Comparison of ENCODE assay signal across 10 cellular contexts in genomic region chr1:203128691-203129500, GRCh38. TPM values are rescaled to one million over a fixed set of nuclear protein-coding genes. Genes with fewer than 3 reads are reported as not detected.
DNase-seq lines count a peak whose midpoint lies in the region; ATAC-seq and TF ChIP-seq lines count a peak whose summit lies in the region.
"Had no signal": no experiment of that assay in that cellular context is flagged by ENCODE, and none has a peak within 500 bp of the region (broad histone marks: within the 10 kb centered on the region; RNA-seq: fewer than 3 reads in every experiment).

No MANE protein-coding gene starts in this region.

- H3K27ac Mint-ChIP-seq in activated T-cell treated with anti-CD3 and anti-CD28 coated beads, Interleukin-2, amount 50 U/mL, for 24 hours = no peak overlapping the region
- no peak overlapping the region for H3K27ac Mint-ChIP-seq in dendritic cell treated with granulocyte-macrophage colony-stimulating factor and Interleukin-4, amounts not matched to agents 40 ng/mL and 50 ng/mL, for 4 days
- no peak overlapping the region for H3K27ac Mint-ChIP-seq in activated naive CD4-positive, alpha-beta T cell treated with anti-CD3 and anti-CD28 coated beads for 36 hours
- no peak overlapping the region for H3K27ac Mint-ChIP-seq in stimulated activated memory B cell treated with anti-CD40 and anti-IgM and Interleukin-4, amounts not matched to agents 10 μg/mL and 1 μg/mL and 100 μg/mL, for 72 hours

- WGBS in suprapubic skin = 93% methylated on average over 18 of the region's 29 CpGs

- peaks cover 23% of the 10 kb centered on the region for H3K4me1 ChIP-seq in suprapubic skin

- H3K27me3 ChIP-seq in suprapubic skin = peaks cover 40% of the 10 kb centered on the region

- no peaks in the 10 kb centered on the region for H3K36me3 Mint-ChIP-seq in activated T-cell treated with anti-CD3 and anti-CD28 coated beads, Interleukin-2, amount 50 U/mL, for 24 hours (ENCODE audit: low read depth)
- H3K36me3 Mint-ChIP-seq in dendritic cell treated with granulocyte-macrophage colony-stimulating factor and Interleukin-4, amounts not matched to agents 40 ng/mL and 50 ng/mL, for 4 days (ENCODE audit: low read depth) = no peaks in the 10 kb centered on the region
- no peaks in the 10 kb centered on the region for H3K36me3 Mint-ChIP-seq in activated naive CD4-positive, alpha-beta T cell treated with anti-CD3 and anti-CD28 coated beads for 36 hours (ENCODE audit: low read depth)
- no peaks in the 10 kb centered on the region for H3K36me3 Mint-ChIP-seq in stimulated activated memory B cell treated with anti-CD40 and anti-IgM and Interleukin-4, amounts not matched to agents 10 μg/mL and 1 μg/mL and 100 μg/mL, for 72 hours

- no peak for TF ChIP-seq POLR2A in suprapubic skin (IDR thresholded peaks at IDR 0.05)

- no peaks in the 10 kb centered on the region for H3K36me3 ChIP-seq in suprapubic skin

- intact Hi-C loops in dendritic cell treated with granulocyte-macrophage colony-stimulating factor and Interleukin-4, amounts not matched to agents 40 ng/mL and 50 ng/mL, for 4 days (cut with micrococcal nuclease) = no loop called here
- intact Hi-C loops in activated naive CD4-positive, alpha-beta T cell treated with anti-CD3 and anti-CD28 coated beads for 36 hours (cut with micrococcal nuclease) = no loop called here

- H3K27me3 Mint-ChIP-seq in activated T-cell treated with anti-CD3 and anti-CD28 coated beads, Interleukin-2, amount 50 U/mL, for 24 hours = peaks cover 66% of the 10 kb centered on the region
- peaks cover 52% of the 10 kb centered on the region for H3K27me3 Mint-ChIP-seq in dendritic cell treated with granulocyte-macrophage colony-stimulating factor and Interleukin-4, amounts not matched to agents 40 ng/mL and 50 ng/mL, for 4 days
- peaks cover 53% of the 10 kb centered on the region for H3K27me3 Mint-ChIP-seq in activated naive CD4-positive, alpha-beta T cell treated with anti-CD3 and anti-CD28 coated beads for 36 hours (ENCODE audit: low read depth)
- peaks cover 73% of the 10 kb centered on the region for H3K27me3 Mint-ChIP-seq in stimulated activated memory B cell treated with anti-CD40 and anti-IgM and Interleukin-4, amounts not matched to agents 10 μg/mL and 1 μg/mL and 100 μg/mL, for 72 hours

- ATAC-seq in stimulated activated memory B cell treated with anti-CD40 and anti-IgM and Interleukin-4, amounts not matched to agents 10 μg/mL and 1 μg/mL and 100 μg/mL, for 72 hours = no peak

- peaks cover 11% of the 10 kb centered on the region for H3K4me1 Mint-ChIP-seq in activated T-cell treated with anti-CD3 and anti-CD28 coated beads, Interleukin-2, amount 50 U/mL, for 24 hours (ENCODE audit: low read depth)
- peaks cover 74% of the 10 kb centered on the region for H3K4me1 Mint-ChIP-seq in dendritic cell treated with granulocyte-macrophage colony-stimulating factor and Interleukin-4, amounts not matched to agents 40 ng/mL and 50 ng/mL, for 4 days (ENCODE audit: low read depth)
- peaks cover 12% of the 10 kb centered on the region for H3K4me1 Mint-ChIP-seq in activated naive CD4-positive, alpha-beta T cell treated with anti-CD3 and anti-CD28 coated beads for 36 hours (ENCODE audit: low read depth)
- H3K4me1 Mint-ChIP-seq in stimulated activated memory B cell treated with anti-CD40 and anti-IgM and Interleukin-4, amounts not matched to agents 10 μg/mL and 1 μg/mL and 100 μg/mL, for 72 hours = peaks cover 17% of the 10 kb centered on the region

- peak overlapping the region; percentile 49 for H3K4me3 ChIP-seq in suprapubic skin

- H3K9me3 ChIP-seq in suprapubic skin = no peaks in the 10 kb centered on the region

- peak; percentile 22 for DNase-seq in activated T-cell treated with anti-CD3 and anti-CD28 coated beads, Interleukin-2, amount 50 U/mL, for 24 hours
- DNase-seq in activated T-cell treated with anti-CD3 and anti-CD28 coated beads for 4 hours (no peak), medulla oblongata (ENCODE audit: extremely low spot score) (peak; percentile 57), suprapubic skin (ENCODE audit: low spot score in 2 of 2) (peak in 1 of 2 donors; percentile 70), dedifferentiated amniotic fluid mesenchymal stem cell (ENCODE audit: extremely low spot score) (no peak)
- no peak for DNase-seq in activated naive CD4-positive, alpha-beta T cell treated with anti-CD3 and anti-CD28 coated beads for 36 hours
- DNase-seq: activated CD4-positive, alpha-beta T cell treated with anti-CD3 and anti-CD28 coated beads for 1 hour had no signal

- no peak overlapping the region for H3K4me3 Mint-ChIP-seq in activated T-cell treated with anti-CD3 and anti-CD28 coated beads, Interleukin-2, amount 50 U/mL, for 24 hours
- H3K4me3 Mint-ChIP-seq in dendritic cell treated with granulocyte-macrophage colony-stimulating factor and Interleukin-4, amounts not matched to agents 40 ng/mL and 50 ng/mL, for 4 days = peak overlapping the region; percentile 15
- H3K4me3 Mint-ChIP-seq in activated naive CD4-positive, alpha-beta T cell treated with anti-CD3 and anti-CD28 coated beads for 36 hours = no peak overlapping the region
- H3K4me3 Mint-ChIP-seq in stimulated activated memory B cell treated with anti-CD40 and anti-IgM and Interleukin-4, amounts not matched to agents 10 μg/mL and 1 μg/mL and 100 μg/mL, for 72 hours = no peak overlapping the region

- no peak for TF ChIP-seq CTCF in suprapubic skin (IDR thresholded peaks at IDR 0.05)

- no peak for TF ChIP-seq EP300 in suprapubic skin (IDR thresholded peaks at IDR 0.05)

- CTCF ChIA-PET in activated naive CD4-positive, alpha-beta T cell treated with anti-CD3 and anti-CD28 coated beads for 36 hours (lab: Charles Lee) = no interaction called here

- no peak overlapping the region for H3K27ac ChIP-seq in suprapubic skin

- no peaks in the 10 kb centered on the region for H3K9me3 Mint-ChIP-seq in activated T-cell treated with anti-CD3 and anti-CD28 coated beads, Interleukin-2, amount 50 U/mL, for 24 hours
- H3K9me3 Mint-ChIP-seq in dendritic cell treated with granulocyte-macrophage colony-stimulating factor and Interleukin-4, amounts not matched to agents 40 ng/mL and 50 ng/mL, for 4 days = no peaks in the 10 kb centered on the region
- no peaks in the 10 kb centered on the region for H3K9me3 Mint-ChIP-seq in activated naive CD4-positive, alpha-beta T cell treated with anti-CD3 and anti-CD28 coated beads for 36 hours
- no peaks in the 10 kb centered on the region for H3K9me3 Mint-ChIP-seq in stimulated activated memory B cell treated with anti-CD40 and anti-IgM and Interleukin-4, amounts not matched to agents 10 μg/mL and 1 μg/mL and 100 μg/mL, for 72 hours

RNA-seq across cellular contexts. Expression of gene ADORA1, which starts 1.4 kb away (rescaled TPM):
- 1 to 10 TPM; 3.4 to 8.2 (median 5.6) TPM for total RNA-seq in suprapubic skin
- not detected for total RNA-seq in activated naive CD4-positive, alpha-beta T cell treated with anti-CD3 and anti-CD28 coated beads for 36 hours

RNA-seq across cellular contexts. Expression of gene MYOG, which starts 43.1 kb away (rescaled TPM):
- total RNA-seq in suprapubic skin = not detected
- not detected for total RNA-seq in activated naive CD4-positive, alpha-beta T cell treated with anti-CD3 and anti-CD28 coated beads for 36 hours
- total RNA-seq: progenitor cell of endocrine pancreas had no signal

RNA-seq across cellular contexts. Expression of gene MYBPH, which starts 46.7 kb away (rescaled TPM):
- under 1 TPM in 1 of 4 donors, not detected in 3; 0.26 TPM for total RNA-seq in suprapubic skin
- total RNA-seq in activated naive CD4-positive, alpha-beta T cell treated with anti-CD3 and anti-CD28 coated beads for 36 hours = not detected
- total RNA-seq: progenitor cell of endocrine pancreas had no signal

RNA-seq across cellular contexts. Expression of gene CHI3L1, which starts 57.6 kb away (rescaled TPM):
- 100 to 1,000 TPM; 100 to 257 (median 128) TPM for total RNA-seq in suprapubic skin
- total RNA-seq in activated naive CD4-positive, alpha-beta T cell treated with anti-CD3 and anti-CD28 coated beads for 36 hours = under 1 TPM; 0.24 to 0.44 TPM
- total RNA-seq: progenitor cell of endocrine pancreas had no signal

Comparison
In these comparisons a context has a peak if more than half of its experiments do, and no peak if none do; other contexts are left out.
1. DNase-seq: peak in activated T-cell treated with anti-CD3 and anti-CD28 coated beads, Interleukin-2, amount 50 U/mL, for 24 hours (single experiment) and medulla oblongata (single experiment); none in activated T-cell treated with anti-CD3 and anti-CD28 coated beads for 4 hours (single experiment), dedifferentiated amniotic fluid mesenchymal stem cell (single experiment) and activated naive CD4-positive, alpha-beta T cell treated with anti-CD3 and anti-CD28 coated beads for 36 hours (single experiment).
2. RNA of gene ADORA1, which starts 1.4 kb away (total RNA-seq): 3.4 to 8.2 TPM in suprapubic skin; not detected in activated naive CD4-positive, alpha-beta T cell treated with anti-CD3 and anti-CD28 coated beads for 36 hours; every median in the first group is over 4 times any median in the second.